ENCODE assay signal across 1 cellular context in the genomic region with DNA sequence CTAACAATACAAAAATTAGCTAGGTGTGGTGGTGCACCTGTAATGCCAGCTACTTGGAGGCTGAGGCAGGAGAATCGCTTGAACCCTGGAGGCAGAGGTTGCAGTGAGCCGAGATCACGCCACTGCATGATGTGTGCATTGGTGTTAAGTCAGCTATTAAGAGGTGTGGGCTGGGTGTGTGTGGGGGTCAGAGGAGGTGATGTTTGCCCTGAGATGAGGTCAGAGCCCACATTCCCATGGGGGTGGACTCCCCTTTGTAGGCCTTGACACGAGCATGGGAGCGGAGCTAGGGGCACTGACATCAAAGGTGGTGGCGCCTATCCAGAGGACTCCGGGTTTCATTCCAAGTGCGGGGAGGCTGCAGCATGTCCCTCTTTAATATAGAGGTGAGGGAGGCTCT.
TF ChIP-seq lines count a peak whose summit lies in the region.

No MANE protein-coding gene starts in this region.

TF ChIP-seq in endothelial cell of umbilical vein, 7 proteins besides CTCF, POLR2A, EP300 and RAD21:
- TF ChIP-seq POLR2AphosphoS5 (IDR thresholded peaks at IDR 0.05; ENCODE audit: insufficient read depth, low read depth, low read length) (no peak), FOS (IDR thresholded peaks at IDR 0.05; ENCODE audit: borderline replicate concordance, insufficient read depth, low read length) (no peak), MYC (IDR thresholded peaks at IDR 0.05; ENCODE audit: low read depth, low read length) (no peak), JUN (IDR thresholded peaks at IDR 0.05; ENCODE audit: borderline replicate concordance, insufficient read depth, insufficient read length, low read depth) (no peak), GATA2 (IDR thresholded peaks at IDR 0.05; ENCODE audit: insufficient read depth, insufficient read length, low read depth, low read length) (no peak), EZH2 (IDR thresholded peaks at IDR 0.05; ENCODE audit: borderline replicate concordance, low read depth, low read length, severe bottlenecking) (no peak), MAX (IDR thresholded peaks at IDR 0.05; ENCODE audit: insufficient read depth, insufficient read length) (no peak)
